Comparison of ENCODE assay signal across 1 cellular context in genomic region chr20:21767739-21768223, GRCh38.
TF ChIP-seq lines count a peak whose summit lies in the region.

No MANE protein-coding gene starts in this region.

TF ChIP-seq in HepG2, 621 proteins besides CTCF, POLR2A, EP300 and RAD21 (continued from another document and continues in another):
- TF ChIP-seq, protein P1, sequence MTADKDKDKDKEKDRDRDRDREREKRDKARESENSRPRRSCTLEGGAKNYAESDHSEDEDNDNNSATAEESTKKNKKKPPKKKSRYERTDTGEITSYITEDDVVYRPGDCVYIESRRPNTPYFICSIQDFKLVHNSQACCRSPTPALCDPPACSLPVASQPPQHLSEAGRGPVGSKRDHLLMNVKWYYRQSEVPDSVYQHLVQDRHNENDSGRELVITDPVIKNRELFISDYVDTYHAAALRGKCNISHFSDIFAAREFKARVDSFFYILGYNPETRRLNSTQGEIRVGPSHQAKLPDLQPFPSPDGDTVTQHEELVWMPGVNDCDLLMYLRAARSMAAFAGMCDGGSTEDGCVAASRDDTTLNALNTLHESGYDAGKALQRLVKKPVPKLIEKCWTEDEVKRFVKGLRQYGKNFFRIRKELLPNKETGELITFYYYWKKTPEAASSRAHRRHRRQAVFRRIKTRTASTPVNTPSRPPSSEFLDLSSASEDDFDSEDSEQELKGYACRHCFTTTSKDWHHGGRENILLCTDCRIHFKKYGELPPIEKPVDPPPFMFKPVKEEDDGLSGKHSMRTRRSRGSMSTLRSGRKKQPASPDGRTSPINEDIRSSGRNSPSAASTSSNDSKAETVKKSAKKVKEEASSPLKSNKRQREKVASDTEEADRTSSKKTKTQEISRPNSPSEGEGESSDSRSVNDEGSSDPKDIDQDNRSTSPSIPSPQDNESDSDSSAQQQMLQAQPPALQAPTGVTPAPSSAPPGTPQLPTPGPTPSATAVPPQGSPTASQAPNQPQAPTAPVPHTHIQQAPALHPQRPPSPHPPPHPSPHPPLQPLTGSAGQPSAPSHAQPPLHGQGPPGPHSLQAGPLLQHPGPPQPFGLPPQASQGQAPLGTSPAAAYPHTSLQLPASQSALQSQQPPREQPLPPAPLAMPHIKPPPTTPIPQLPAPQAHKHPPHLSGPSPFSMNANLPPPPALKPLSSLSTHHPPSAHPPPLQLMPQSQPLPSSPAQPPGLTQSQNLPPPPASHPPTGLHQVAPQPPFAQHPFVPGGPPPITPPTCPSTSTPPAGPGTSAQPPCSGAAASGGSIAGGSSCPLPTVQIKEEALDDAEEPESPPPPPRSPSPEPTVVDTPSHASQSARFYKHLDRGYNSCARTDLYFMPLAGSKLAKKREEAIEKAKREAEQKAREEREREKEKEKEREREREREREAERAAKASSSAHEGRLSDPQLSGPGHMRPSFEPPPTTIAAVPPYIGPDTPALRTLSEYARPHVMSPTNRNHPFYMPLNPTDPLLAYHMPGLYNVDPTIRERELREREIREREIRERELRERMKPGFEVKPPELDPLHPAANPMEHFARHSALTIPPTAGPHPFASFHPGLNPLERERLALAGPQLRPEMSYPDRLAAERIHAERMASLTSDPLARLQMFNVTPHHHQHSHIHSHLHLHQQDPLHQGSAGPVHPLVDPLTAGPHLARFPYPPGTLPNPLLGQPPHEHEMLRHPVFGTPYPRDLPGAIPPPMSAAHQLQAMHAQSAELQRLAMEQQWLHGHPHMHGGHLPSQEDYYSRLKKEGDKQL (CRISPR knock-in tag; IDR thresholded peaks at IDR 0.05; ENCODE audit: low read depth): peak; percentile 98
- TF ChIP-seq ZNF709 (CRISPR knock-in tag; IDR thresholded peaks at IDR 0.05) (no peak), TFDP2 (CRISPR knock-in tag; IDR thresholded peaks at IDR 0.05) (no peak), ATM (IDR thresholded peaks at IDR 0.05; ENCODE audit: borderline replicate concordance) (no peak), ZNF503 (CRISPR knock-in tag; IDR thresholded peaks at IDR 0.05) (peak; percentile 77; the same call in 1 of the 2 replicates), GABPB1 (CRISPR knock-in tag; IDR thresholded peaks at IDR 0.05) (peak; percentile 39; the same call in 1 of the 2 replicates), STAG1 (CRISPR knock-in tag; IDR thresholded peaks at IDR 0.05) (peak; percentile 50), SRSF4 (IDR thresholded peaks at IDR 0.05; ENCODE audit: low read depth, low read length, poor library complexity, severe bottlenecking) (no peak), SKIL (CRISPR knock-in tag; IDR thresholded peaks at IDR 0.05; ENCODE audit: borderline replicate concordance) (no peak), ZNF253 (CRISPR knock-in tag; IDR thresholded peaks at IDR 0.05; ENCODE audit: borderline replicate concordance) (no peak), GTF2F1 (IDR thresholded peaks at IDR 0.05; ENCODE audit: low read length) (no peak), ZNF841 (CRISPR knock-in tag; IDR thresholded peaks at IDR 0.05; ENCODE audit: borderline replicate concordance) (no peak), ZNF33B (CRISPR knock-in tag; IDR thresholded peaks at IDR 0.05) (no peak), BCL6 (CRISPR knock-in tag; IDR thresholded peaks at IDR 0.05) (peak; percentile 78), HCFC1 (IDR thresholded peaks at IDR 0.05; ENCODE audit: low read depth, low read length) (no peak), MAFK (conservative IDR thresholded peaks at IDR 0.05 in 1 of 2, IDR thresholded peaks at IDR 0.05 in 1 of 2; ENCODE audit: low read length in 2 of 2) (no peak), SMARCC2 (IDR thresholded peaks at IDR 0.05) (no peak), ZBTB3 (CRISPR knock-in tag; IDR thresholded peaks at IDR 0.05; ENCODE audit: borderline replicate concordance, low read depth) (no peak), NR3C1 (CRISPR knock-in tag; IDR thresholded peaks at IDR 0.05) (no peak), HMGXB3 (CRISPR knock-in tag; IDR thresholded peaks at IDR 0.05; ENCODE audit: borderline replicate concordance) (no peak), SNRNP70 (IDR thresholded peaks at IDR 0.05; ENCODE audit: low read depth, low read length) (no peak), ZNF335 (CRISPR knock-in tag; IDR thresholded peaks at IDR 0.05) (no peak), ZNF713 (CRISPR knock-in tag; IDR thresholded peaks at IDR 0.05) (no peak), ZNF468 (CRISPR knock-in tag; IDR thresholded peaks at IDR 0.05) (no peak), HDAC2 (CRISPR knock-in tag; IDR thresholded peaks at IDR 0.05) (peak; percentile 88; the same call in 1 of the 2 replicates), ZNF274 (CRISPR knock-in tag; IDR thresholded peaks at IDR 0.05) (no peak), EEA1 (CRISPR knock-in tag; IDR thresholded peaks at IDR 0.05; ENCODE audit: borderline replicate concordance) (no peak), ZNF44 (CRISPR knock-in tag; IDR thresholded peaks at IDR 0.05) (no peak), FOXA3 (CRISPR knock-in tag; IDR thresholded peaks at IDR 0.05) (peak; percentile 27; the same call in 1 of the 2 replicates), ZNF607 (CRISPR knock-in tag; IDR thresholded peaks at IDR 0.05; ENCODE audit: borderline replicate concordance) (no peak), ZNF501 (CRISPR knock-in tag; IDR thresholded peaks at IDR 0.05) (peak; percentile 77; the same call in 1 of the 2 replicates), ZBTB33 (CRISPR knock-in tag; IDR thresholded peaks at IDR 0.05) (no peak), SETDB1 (CRISPR knock-in tag; IDR thresholded peaks at IDR 0.05; ENCODE audit: borderline replicate concordance) (no peak), ZBTB7A (CRISPR knock-in tag; IDR thresholded peaks at IDR 0.05) (no peak), ZNF101 (CRISPR knock-in tag; IDR thresholded peaks at IDR 0.05; ENCODE audit: borderline replicate concordance, low read depth) (no peak)
- TF ChIP-seq, protein P2, sequence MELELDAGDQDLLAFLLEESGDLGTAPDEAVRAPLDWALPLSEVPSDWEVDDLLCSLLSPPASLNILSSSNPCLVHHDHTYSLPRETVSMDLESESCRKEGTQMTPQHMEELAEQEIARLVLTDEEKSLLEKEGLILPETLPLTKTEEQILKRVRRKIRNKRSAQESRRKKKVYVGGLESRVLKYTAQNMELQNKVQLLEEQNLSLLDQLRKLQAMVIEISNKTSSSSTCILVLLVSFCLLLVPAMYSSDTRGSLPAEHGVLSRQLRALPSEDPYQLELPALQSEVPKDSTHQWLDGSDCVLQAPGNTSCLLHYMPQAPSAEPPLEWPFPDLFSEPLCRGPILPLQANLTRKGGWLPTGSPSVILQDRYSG (CRISPR knock-in tag; IDR thresholded peaks at IDR 0.05): no peak
- TF ChIP-seq, protein P3, sequence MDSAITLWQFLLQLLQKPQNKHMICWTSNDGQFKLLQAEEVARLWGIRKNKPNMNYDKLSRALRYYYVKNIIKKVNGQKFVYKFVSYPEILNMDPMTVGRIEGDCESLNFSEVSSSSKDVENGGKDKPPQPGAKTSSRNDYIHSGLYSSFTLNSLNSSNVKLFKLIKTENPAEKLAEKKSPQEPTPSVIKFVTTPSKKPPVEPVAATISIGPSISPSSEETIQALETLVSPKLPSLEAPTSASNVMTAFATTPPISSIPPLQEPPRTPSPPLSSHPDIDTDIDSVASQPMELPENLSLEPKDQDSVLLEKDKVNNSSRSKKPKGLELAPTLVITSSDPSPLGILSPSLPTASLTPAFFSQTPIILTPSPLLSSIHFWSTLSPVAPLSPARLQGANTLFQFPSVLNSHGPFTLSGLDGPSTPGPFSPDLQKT (CRISPR knock-in tag; IDR thresholded peaks at IDR 0.05; ENCODE audit: borderline replicate concordance): no peak
- TF ChIP-seq, protein P4, sequence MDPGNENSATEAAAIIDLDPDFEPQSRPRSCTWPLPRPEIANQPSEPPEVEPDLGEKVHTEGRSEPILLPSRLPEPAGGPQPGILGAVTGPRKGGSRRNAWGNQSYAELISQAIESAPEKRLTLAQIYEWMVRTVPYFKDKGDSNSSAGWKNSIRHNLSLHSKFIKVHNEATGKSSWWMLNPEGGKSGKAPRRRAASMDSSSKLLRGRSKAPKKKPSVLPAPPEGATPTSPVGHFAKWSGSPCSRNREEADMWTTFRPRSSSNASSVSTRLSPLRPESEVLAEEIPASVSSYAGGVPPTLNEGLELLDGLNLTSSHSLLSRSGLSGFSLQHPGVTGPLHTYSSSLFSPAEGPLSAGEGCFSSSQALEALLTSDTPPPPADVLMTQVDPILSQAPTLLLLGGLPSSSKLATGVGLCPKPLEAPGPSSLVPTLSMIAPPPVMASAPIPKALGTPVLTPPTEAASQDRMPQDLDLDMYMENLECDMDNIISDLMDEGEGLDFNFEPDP (CRISPR knock-in tag; conservative IDR thresholded peaks at IDR 0.05): no peak
- TF ChIP-seq, protein P5, sequence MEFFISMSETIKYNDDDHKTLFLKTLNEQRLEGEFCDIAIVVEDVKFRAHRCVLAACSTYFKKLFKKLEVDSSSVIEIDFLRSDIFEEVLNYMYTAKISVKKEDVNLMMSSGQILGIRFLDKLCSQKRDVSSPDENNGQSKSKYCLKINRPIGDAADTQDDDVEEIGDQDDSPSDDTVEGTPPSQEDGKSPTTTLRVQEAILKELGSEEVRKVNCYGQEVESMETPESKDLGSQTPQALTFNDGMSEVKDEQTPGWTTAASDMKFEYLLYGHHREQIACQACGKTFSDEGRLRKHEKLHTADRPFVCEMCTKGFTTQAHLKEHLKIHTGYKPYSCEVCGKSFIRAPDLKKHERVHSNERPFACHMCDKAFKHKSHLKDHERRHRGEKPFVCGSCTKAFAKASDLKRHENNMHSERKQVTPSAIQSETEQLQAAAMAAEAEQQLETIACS (CRISPR knock-in tag; IDR thresholded peaks at IDR 0.05): no peak
